Comparison of ENCODE assay signal across 9 cellular contexts in genomic region chr10:97025613-97026242, GRCh38.
A peak's percentile ranks its signal among the peaks of the same experiment; 100 is the strongest.
DNase-seq lines count a peak whose midpoint lies in the region; ATAC-seq and TF ChIP-seq lines count a peak whose summit lies in the region.
"Had no signal": no experiment of that assay in that cellular context is flagged by ENCODE, and none has a peak within 500 bp of the region (broad histone marks: within the 10 kb centered on the region; RNA-seq: fewer than 3 reads in every experiment).

No MANE protein-coding gene starts in this region.

- H3K27me3 ChIP-seq in esophagus squamous epithelium, result peaks cover 0 to 12% (median 0%) of the 10 kb centered on the region in 4 donors
- no peaks in the 10 kb centered on the region for H3K27me3 ChIP-seq in naive thymus-derived CD4-positive, alpha-beta T cell (ENCODE audit: control insufficient read depth in 2 of 2, insufficient read depth in 2 of 2, low read length in 2 of 2)

- H3K4me3 ChIP-seq in esophagus squamous epithelium, result no peak overlapping the region
- no peak overlapping the region for H3K4me3 ChIP-seq in naive thymus-derived CD4-positive, alpha-beta T cell (ENCODE audit: low read length)

- H3K27ac ChIP-seq in esophagus squamous epithelium (no peak overlapping the region), substantia nigra (ENCODE audit: low read depth, low read length, poor library complexity, severe bottlenecking) (no peak overlapping the region)
- no peak overlapping the region for H3K27ac ChIP-seq in naive thymus-derived CD4-positive, alpha-beta T cell (ENCODE audit: low read depth, low read length)
- H3K27ac ChIP-seq: epithelial cell of prostate had no signal

- peaks cover 20% of the 10 kb centered on the region for H3K27me3 Mint-ChIP-seq in activated CD8-positive, alpha-beta memory T cell treated with anti-CD3 and anti-CD28 coated beads, Interleukin-2, amount 10 ng/mL, durations not matched to agents 7 days and 5 days
- peaks cover 0 to 8% (median 0%) of the 10 kb centered on the region in 5 donors for H3K27me3 Mint-ChIP-seq in naive thymus-derived CD4-positive, alpha-beta T cell

- peak; percentile 77 for ATAC-seq in activated CD8-positive, alpha-beta memory T cell treated with anti-CD3 and anti-CD28 coated beads, Interleukin-2, amount 10 ng/mL, durations not matched to agents 7 days and 5 days
- peak; percentile 60 for ATAC-seq in naive thymus-derived CD4-positive, alpha-beta T cell
- no peak for ATAC-seq in GM19397 (IDR thresholded peaks at IDR 0.05; ENCODE audit: unreplicated experiment)

- no peaks in the 10 kb centered on the region for H3K9me3 ChIP-seq in esophagus squamous epithelium
- H3K9me3 ChIP-seq in naive thymus-derived CD4-positive, alpha-beta T cell (ENCODE audit: control insufficient read depth in 2 of 3, low read length in 3 of 3), result no peaks in the 10 kb centered on the region

- WGBS in esophagus squamous epithelium, 2 donors, result 66 to 72% methylated on average over 8 to 9 of the region's 9 CpGs

- H3K4me3 Mint-ChIP-seq in activated CD8-positive, alpha-beta memory T cell treated with anti-CD3 and anti-CD28 coated beads, Interleukin-2, amount 10 ng/mL, durations not matched to agents 7 days and 5 days, result no peak overlapping the region
- no peak overlapping the region for H3K4me3 Mint-ChIP-seq in naive thymus-derived CD4-positive, alpha-beta T cell

- peak; percentile 60 for DNase-seq in SIG-M5 treated with dmso at 0.1 percent for 504 hours (lab: John Stamatoyannopoulos, UW; ENCODE audit: unreplicated experiment)
- DNase-seq in SIG-M5 (lab: John Stamatoyannopoulos, UW), result no peak
- DNase-seq in NCI-H526 (lab: John Stamatoyannopoulos, UW), result peak; percentile 64 to 84
- peak; percentile 69 for DNase-seq in activated CD8-positive, alpha-beta memory T cell treated with anti-CD3 and anti-CD28 coated beads, Interleukin-2, amount 10 ng/mL, durations not matched to agents 7 days and 5 days
- DNase-seq in esophagus squamous epithelium (lab: John Stamatoyannopoulos, UW), result no peak
- DNase-seq in naive thymus-derived CD4-positive, alpha-beta T cell, result peak in 7 of 9 donors; percentile 24 to 47 (median 39)
- DNase-seq in substantia nigra (lab: John Stamatoyannopoulos, UW), result peak in 39 of 49 donors; percentile 9 to 73 (median 51)

- CTCF ChIA-PET in activated CD8-positive, alpha-beta memory T cell treated with anti-CD3 and anti-CD28 coated beads, Interleukin-2, amount 10 ng/mL, durations not matched to agents 7 days and 5 days (lab: Charles Lee), result interaction anchor here (0.6 to 9.0 kb wide), 38 partner anchors 10 to 629 kb away, joined by 3 to 89 read pairs (median 4); partner anchors contain the start of gene TLL2
- CTCF ChIA-PET in naive thymus-derived CD4-positive, alpha-beta T cell (lab: Charles Lee), result interaction anchor here (0.6 to 1.8 kb wide), 7 partner anchors 8 to 631 kb away, joined by 3 to 8 read pairs (median 4); no protein-coding TSS in a partner anchor

- H3K4me1 ChIP-seq in esophagus squamous epithelium, result peaks cover 0 to 20% (median 8%) of the 10 kb centered on the region in 3 donors
- H3K4me1 ChIP-seq in naive thymus-derived CD4-positive, alpha-beta T cell (ENCODE audit: control insufficient read depth in 2 of 2, insufficient read depth in 2 of 2, low read length in 2 of 2), result no peaks in the 10 kb centered on the region

- H3K4me1 Mint-ChIP-seq in activated CD8-positive, alpha-beta memory T cell treated with anti-CD3 and anti-CD28 coated beads, Interleukin-2, amount 10 ng/mL, durations not matched to agents 7 days and 5 days, result peaks cover 16% of the 10 kb centered on the region
- H3K4me1 Mint-ChIP-seq in naive thymus-derived CD4-positive, alpha-beta T cell, result peaks cover 0 to 14% (median 0%) of the 10 kb centered on the region in 7 donors

- H3K9me3 Mint-ChIP-seq in activated CD8-positive, alpha-beta memory T cell treated with anti-CD3 and anti-CD28 coated beads, Interleukin-2, amount 10 ng/mL, durations not matched to agents 7 days and 5 days (ENCODE audit: low read depth), result no peaks in the 10 kb centered on the region
- H3K9me3 Mint-ChIP-seq in naive thymus-derived CD4-positive, alpha-beta T cell, result no peaks in the 10 kb centered on the region

- H3K36me3 Mint-ChIP-seq in activated CD8-positive, alpha-beta memory T cell treated with anti-CD3 and anti-CD28 coated beads, Interleukin-2, amount 10 ng/mL, durations not matched to agents 7 days and 5 days, result no peaks in the 10 kb centered on the region
- no peaks in the 10 kb centered on the region for H3K36me3 Mint-ChIP-seq in naive thymus-derived CD4-positive, alpha-beta T cell

- no peak overlapping the region for H3K27ac Mint-ChIP-seq in activated CD8-positive, alpha-beta memory T cell treated with anti-CD3 and anti-CD28 coated beads, Interleukin-2, amount 10 ng/mL, durations not matched to agents 7 days and 5 days
- H3K27ac Mint-ChIP-seq in naive thymus-derived CD4-positive, alpha-beta T cell, result no peak overlapping the region

- intact Hi-C loops in esophagus squamous epithelium (cut with DNase I), result loop anchor here (10.0 kb wide), 1 partner anchor 651 kb away; no protein-coding TSS in a partner anchor
- intact Hi-C loops in naive thymus-derived CD4-positive, alpha-beta T cell (cut with micrococcal nuclease), result loop anchor here (1.0 to 5.0 kb wide), 7 partner anchors 115 to 629 kb away; partner anchors contain the start of gene LCOR (in 1 of the 2)

- TF ChIP-seq CTCF in esophagus squamous epithelium (IDR thresholded peaks at IDR 0.05), result peak; percentile 28 to 78 (median 62)

- POLR2A ChIA-PET in naive thymus-derived CD4-positive, alpha-beta T cell (lab: Charles Lee), result no interaction called here

- no peaks in the 10 kb centered on the region for H3K36me3 ChIP-seq in esophagus squamous epithelium
- H3K36me3 ChIP-seq in naive thymus-derived CD4-positive, alpha-beta T cell (ENCODE audit: control insufficient read depth in 2 of 3, insufficient read depth in 3 of 3, low read length in 3 of 3), result no peaks in the 10 kb centered on the region

- no peak for TF ChIP-seq POLR2A in esophagus squamous epithelium (IDR thresholded peaks at IDR 0.05)

Comparison
In these comparisons a context has a peak if more than half of its experiments do, and no peak if none do; other contexts are left out.
1. DNase-seq: peak in SIG-M5 treated with dmso at 0.1 percent for 504 hours (single experiment), NCI-H526 (2 of 2), activated CD8-positive, alpha-beta memory T cell treated with anti-CD3 and anti-CD28 coated beads, Interleukin-2, amount 10 ng/mL, durations not matched to agents 7 days and 5 days (single experiment), naive thymus-derived CD4-positive, alpha-beta T cell (7 of 9) and substantia nigra (39 of 49); none in SIG-M5 (single experiment) and esophagus squamous epithelium (single experiment).